11 cellular contexts compared by ENCODE assay signal in the genomic region with DNA sequence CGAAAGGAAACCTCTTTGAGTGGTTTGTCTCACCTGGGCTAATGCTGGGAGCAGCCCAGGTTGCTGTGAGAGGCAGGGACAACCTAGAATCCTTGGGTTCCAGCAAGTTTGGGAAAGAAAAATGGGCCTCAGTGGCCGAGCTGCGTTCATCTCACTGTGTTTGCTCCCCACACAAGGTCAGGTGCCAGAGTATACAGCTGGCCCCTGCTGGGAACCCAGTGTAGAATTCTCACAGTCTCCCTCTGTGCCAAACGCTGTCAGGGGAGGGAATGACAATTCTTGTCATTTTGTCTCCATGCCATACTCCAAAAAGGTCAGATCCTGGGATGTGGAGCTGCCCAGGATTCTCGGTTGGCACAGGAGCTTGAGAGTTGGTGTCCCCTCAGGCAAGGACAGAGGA. TPM values are rescaled to one million over a fixed set of nuclear protein-coding genes. Genes with fewer than 3 reads are reported as not detected.
A peak's percentile ranks its signal among the peaks of the same experiment; 100 is the strongest.
DNase-seq lines count a peak whose midpoint lies in the region; ATAC-seq and TF ChIP-seq lines count a peak whose summit lies in the region.
"Had no signal": no experiment of that assay in that cellular context is flagged by ENCODE, and none has a peak within 500 bp of the region (broad histone marks: within the 10 kb centered on the region; RNA-seq: fewer than 3 reads in every experiment).

No MANE protein-coding gene starts in this region.

- H3K4me1 ChIP-seq in NT2/D1 (ENCODE audit: insufficient read depth, insufficient read length) (peaks cover 62% of the 10 kb centered on the region), neuronal stem cell (ENCODE audit: control insufficient read depth in 2 of 2, insufficient read depth in 1 of 2, low read depth in 1 of 2, low read length in 2 of 2) (peaks cover 12 to 27% of the 10 kb centered on the region in 2 donors)

- H3K36me3 ChIP-seq in NT2/D1 (ENCODE audit: insufficient read depth, insufficient read length, low read length) (peaks cover 63% of the 10 kb centered on the region), neuronal stem cell (replicated peaks in 1 of 2; ENCODE audit: control insufficient read depth in 2 of 2, insufficient read depth in 2 of 2, low read length in 2 of 2) (peaks cover 0 to 12% of the 10 kb centered on the region in 2 donors)

- no peak overlapping the region for H2BK12ac ChIP-seq in neuronal stem cell (ENCODE audit: low read length)

- peaks cover 83% of the 10 kb centered on the region for H3K4me1 Mint-ChIP-seq in CD14-positive monocyte

- H3K9ac ChIP-seq in NT2/D1 (ENCODE audit: insufficient read length, low read depth) (peak overlapping the region; percentile 61), neuronal stem cell (ENCODE audit: low read depth, low read length, poor library complexity) (no peak overlapping the region)

- H4K91ac ChIP-seq in neuronal stem cell (ENCODE audit: low read depth, low read length, poor library complexity), result no peak overlapping the region

- H3K27ac Mint-ChIP-seq in CD14-positive monocyte, result peak overlapping the region in 6 of 7 donors; percentile 6 to 89 (median 66)

- no CpG with 5 or more reads among the region's 5 CpGs for WGBS in neuronal stem cell (ENCODE audit: extremely low coverage in 2 of 2, insufficient read length in 2 of 2, insufficient replicate concordance in 1 of 2), 2 donors

- peaks cover 17% of the 10 kb centered on the region for H3K79me1 ChIP-seq in neuronal stem cell (ENCODE audit: low read depth, low read length)

- ATAC-seq in GM18505 (IDR thresholded peaks at IDR 0.05; ENCODE audit: unreplicated experiment) (no peak), sciatic nerve (no peak), GM19324 (IDR thresholded peaks at IDR 0.05; ENCODE audit: low FRiP score, unreplicated experiment) (no peak)

- intact Hi-C loops in CD14-positive monocyte (cut with micrococcal nuclease) (loop anchor here in 1 of 2 donors (2.0 kb wide), 1 partner anchor 15 kb away; no protein-coding TSS in a partner anchor), sciatic nerve (cut with DNase I) (loop anchor here (5.0 to 10.0 kb wide), 2 partner anchors 741 to 1013 kb away; no protein-coding TSS in a partner anchor)

- no peak overlapping the region for H2BK15ac ChIP-seq in neuronal stem cell (ENCODE audit: low read length)

- H4K8ac ChIP-seq in neuronal stem cell (ENCODE audit: low read depth, low read length), result no peak overlapping the region

- no peak overlapping the region for H3K14ac ChIP-seq in neuronal stem cell (ENCODE audit: low read length)

- H3K23ac ChIP-seq in neuronal stem cell (ENCODE audit: low read depth, low read length, poor library complexity), result no peak overlapping the region

- H3K36me3 Mint-ChIP-seq in CD14-positive monocyte, result peaks cover 21 to 65% of the 10 kb centered on the region in 2 donors

- H3K27ac ChIP-seq in caudate nucleus (ENCODE audit: low read depth, low read length), result peak overlapping the region; percentile 44
- H3K27ac ChIP-seq in neuronal stem cell (replicated peaks; ENCODE audit: low read length), result no peak overlapping the region

- no peak overlapping the region for H2BK120ac ChIP-seq in neuronal stem cell (ENCODE audit: low read depth, low read length)

- no peak for DNase-seq in CD14-positive monocyte (ENCODE audit: low spot score)
- DNase-seq in NT2/D1 (ENCODE audit: low read depth, low spot score), result no peak
- DNase-seq in caudate nucleus (lab: John Stamatoyannopoulos, UW), result no peak
- no peak for DNase-seq in neuronal stem cell (ENCODE audit: low spot score)
- DNase-seq in NCI-H1694 treated with DMSO at 0.1 percent for 48 hours (lab: John Stamatoyannopoulos, UW), result no peak
- DNase-seq in sciatic nerve (ENCODE audit: low spot score), result no peak
- DNase-seq: NCI-H2171, RPMI8226 had no signal

- H3K4me3 ChIP-seq in NT2/D1 (ENCODE audit: insufficient read length, low read depth) (no peak overlapping the region), neuronal stem cell (ENCODE audit: low read length in 2 of 2) (no peak overlapping the region)

- no peak overlapping the region for H3K18ac ChIP-seq in neuronal stem cell (ENCODE audit: low read length)

- H2BK5ac ChIP-seq in neuronal stem cell (ENCODE audit: low read length), result no peak overlapping the region

- H2AK5ac ChIP-seq in neuronal stem cell (ENCODE audit: low read depth, low read length), result peak overlapping the region; percentile 93

- no peak overlapping the region for H2AFZ ChIP-seq in neuronal stem cell (ENCODE audit: low read length)

- H3K9me3 ChIP-seq in NT2/D1 (ENCODE audit: insufficient read depth, low read length), result no peaks in the 10 kb centered on the region
- no peaks in the 10 kb centered on the region for H3K9me3 ChIP-seq in neuronal stem cell (replicated peaks in 1 of 2; ENCODE audit: control insufficient read depth in 2 of 2, insufficient read depth in 1 of 2, low read depth in 1 of 2, low read length in 2 of 2)
- H3K9me3 ChIP-seq: esophagus muscularis mucosa had no signal

- H3K4me3 Mint-ChIP-seq in CD14-positive monocyte, result no peak overlapping the region

- H3K27me3 Mint-ChIP-seq in CD14-positive monocyte (ENCODE audit: low read depth in 3 of 3), result no peaks in the 10 kb centered on the region

- H3K4ac ChIP-seq in neuronal stem cell (ENCODE audit: low read length), result no peak overlapping the region

- no peak for TF ChIP-seq POLR2A in GM18505 (IDR thresholded peaks at IDR 0.05; ENCODE audit: borderline replicate concordance, extremely low read depth, insufficient read depth, insufficient read length)

- no peak overlapping the region for H3K4me2 ChIP-seq in neuronal stem cell (ENCODE audit: insufficient read depth, low read length, poor library complexity, severe bottlenecking)

- H3K9me3 Mint-ChIP-seq in CD14-positive monocyte, result no peaks in the 10 kb centered on the region

- no peak for TF ChIP-seq CTCF in CD14-positive monocyte (IDR thresholded peaks at IDR 0.05)

- H3K27me3 ChIP-seq in NT2/D1 (ENCODE audit: insufficient read depth, insufficient read length) (peaks cover 4% of the 10 kb centered on the region), neuronal stem cell (ENCODE audit: control insufficient read depth in 3 of 3, insufficient read depth in 3 of 3, low read depth in 1 of 3, low read length in 3 of 3) (peaks cover 0 to 4% (median 0%) of the 10 kb centered on the region in 3 experiments)
- H3K27me3 ChIP-seq: esophagus muscularis mucosa had no signal

RNA-seq across cellular contexts. Expression of a gene that starts 4.3 kb away (rescaled TPM):
- 10 to 100 TPM; 30.4 to 33.4 TPM for polyA plus RNA-seq in CD14-positive monocyte
- 33.3 TPM for polyA plus RNA-seq in neuronal stem cell (2013, experiment 1 of 2)
- polyA plus RNA-seq in neuronal stem cell (2013, experiment 2 of 2), result 32.3 TPM
- total RNA-seq in sciatic nerve, result 45.5 TPM

RNA-seq across cellular contexts. Expression of a gene that starts 29.9 kb away (rescaled TPM):
- polyA plus RNA-seq in CD14-positive monocyte, result not detected
- polyA plus RNA-seq in neuronal stem cell (2013, experiment 1 of 2), result 1,851 TPM
- polyA plus RNA-seq in neuronal stem cell (2013, experiment 2 of 2), result 1,853 TPM
- total RNA-seq in sciatic nerve, result 92.7 TPM

RNA-seq across cellular contexts. Expression of a gene that starts 40.0 kb away (rescaled TPM):
- polyA plus RNA-seq in CD14-positive monocyte, result under 1 TPM in 1 of 2 donors, not detected in 1; 0.15 TPM
- polyA plus RNA-seq in neuronal stem cell (2013, experiment 1 of 2), result 0.10 TPM
- 0.15 TPM for polyA plus RNA-seq in neuronal stem cell (2013, experiment 2 of 2)
- not detected for total RNA-seq in sciatic nerve
